Comparison of ENCODE assay signal across 7 cellular contexts in the genomic region with DNA sequence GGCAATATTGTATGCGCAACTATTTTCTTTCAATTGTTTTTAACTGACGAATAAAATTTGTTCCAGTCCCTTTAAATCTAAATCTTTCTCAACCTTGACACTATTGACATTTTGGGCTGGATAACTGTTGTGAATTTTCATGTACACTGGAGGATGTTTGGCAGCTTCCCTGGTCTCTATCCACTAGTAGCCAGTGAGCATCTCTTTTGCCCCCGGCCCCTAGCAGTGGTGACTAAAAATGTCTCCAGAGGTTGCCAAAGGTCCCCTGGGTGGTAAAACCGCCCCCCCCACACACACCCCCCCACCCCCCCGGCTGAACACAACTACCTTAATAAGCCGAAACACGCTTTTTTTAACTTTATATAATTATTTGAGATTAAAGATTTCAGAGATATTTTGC. TPM values are rescaled to one million over a fixed set of nuclear protein-coding genes. Genes with fewer than 3 reads are reported as not detected.
DNase-seq lines count a peak whose midpoint lies in the region; ATAC-seq, FAIRE-seq and TF ChIP-seq lines count a peak whose summit lies in the region.

No MANE protein-coding gene starts in this region.

- intact Hi-C loops in Panc1 (cut with micrococcal nuclease; ENCODE audit: unreplicated experiment) (no loop called here), esophagus muscularis mucosa (cut with DNase I) (no loop called here), gastrocnemius medialis (cut with DNase I; ENCODE audit: low total_unique reads) (loop anchor here (5.0 kb wide), 1 partner anchor 845 kb away; a partner anchor contains a TSS)

- CTCF ChIA-PET in Panc1 (lab: Charles Lee) = no interaction called here

- no peak for DNase-seq in GM19239 (ENCODE audit: insufficient read length, low spot score)
- DNase-seq in Panc1 (ENCODE audit: low read depth, low spot score) = no peak
- no peak for DNase-seq in esophagus muscularis mucosa (ENCODE audit: extremely low spot score)
- no peak for DNase-seq in gastrocnemius medialis
- DNase-seq in NCI-H2107 (lab: John Stamatoyannopoulos, UW) = no peak
- DNase-seq in NCI-H2081 (lab: John Stamatoyannopoulos, UW) = no peak

- FAIRE-seq in GM19239 (lab: Jason Lieb, UNC) = peak; percentile 71

- TF ChIP-seq EP300 in esophagus muscularis mucosa (IDR thresholded peaks at IDR 0.05) = no peak

- TF ChIP-seq CTCF in Panc1 (IDR thresholded peaks at IDR 0.05) (no peak), esophagus muscularis mucosa (IDR thresholded peaks at IDR 0.05) (no peak), gastrocnemius medialis (IDR thresholded peaks at IDR 0.05 in 4 of 5, conservative IDR thresholded peaks at IDR 0.05 in 1 of 5) (no peak)

- H3K27me3 ChIP-seq in Panc1 (ENCODE audit: control insufficient read depth, insufficient read depth, low read length) = no peaks in the 10 kb centered on the region
- H3K27me3 ChIP-seq in esophagus muscularis mucosa = no peaks in the 10 kb centered on the region
- no peaks in the 10 kb centered on the region for H3K27me3 ChIP-seq in gastrocnemius medialis

- ATAC-seq in Panc1 (no peak), gastrocnemius medialis (no peak)
- no peak for ATAC-seq in activated CD4-positive, CD25-positive, alpha-beta regulatory T cell treated with anti-CD3 and anti-CD28 coated beads, Interleukin-2, amount 50 U/mL, for 24 hours

- H3K36me3 ChIP-seq in Panc1 (ENCODE audit: control insufficient read depth, insufficient read depth, low read length) (no peaks in the 10 kb centered on the region), esophagus muscularis mucosa (peaks cover 0 to 2% (median under 1%) of the 10 kb centered on the region in 4 donors), gastrocnemius medialis (no peaks in the 10 kb centered on the region)

- in situ Hi-C loops in Panc1 (cut with HindIII; ENCODE audit: low pct_unique_long_range_greater_than_20kb, low sequenced_read_pairs) = no loop called here
- in situ Hi-C loops in gastrocnemius medialis (cut with MboI; ENCODE audit: low sequenced_read_pairs in 4 of 4) = no loop called here

- 53% methylated on average over 7 of the region's 7 CpGs for WGBS in esophagus muscularis mucosa

- BruUV-seq in Panc1 (replicated peaks; lab: Mats Ljungman, UMichigan) = no TSS peak

- H3K27ac ChIP-seq in Panc1 (ENCODE audit: low read length) = peak overlapping the region; percentile 66; the same call in 1 of the 2 replicates
- peak overlapping the region in 3 of 4 donors; percentile 42 to 70 (median 65) for H3K27ac ChIP-seq in esophagus muscularis mucosa (replicated peaks in 1 of 4)
- H3K27ac ChIP-seq in gastrocnemius medialis = peak overlapping the region in 3 of 4 donors; percentile 76 to 87 (median 84)

- POLR2A ChIA-PET in Panc1 (lab: Charles Lee) = no interaction called here

- H3K9me3 ChIP-seq in Panc1 (ENCODE audit: control insufficient read depth, insufficient read depth, low read depth, low read length) (no peaks in the 10 kb centered on the region), esophagus muscularis mucosa (peaks cover 0 to 6% (median 0%) of the 10 kb centered on the region in 4 donors), gastrocnemius medialis (no peaks in the 10 kb centered on the region)

- H3K4me3 ChIP-seq in Panc1 (ENCODE audit: low read depth in 2 of 2, low read length in 2 of 2) = peak overlapping the region; percentile 60 to 73
- H3K4me3 ChIP-seq in esophagus muscularis mucosa = peak overlapping the region; percentile 65 to 79 (median 72)
- peak overlapping the region in 3 of 4 donors; percentile 69 to 82 (median 72) for H3K4me3 ChIP-seq in gastrocnemius medialis

- H3K4me1 ChIP-seq in Panc1 (ENCODE audit: control insufficient read depth, insufficient read depth, low read length) = no peaks in the 10 kb centered on the region
- peaks cover 3 to 15% (median 12%) of the 10 kb centered on the region in 4 donors for H3K4me1 ChIP-seq in esophagus muscularis mucosa
- no peaks in the 10 kb centered on the region for H3K4me1 ChIP-seq in gastrocnemius medialis

- TF ChIP-seq POLR2A in esophagus muscularis mucosa (IDR thresholded peaks at IDR 0.05; ENCODE audit: low read depth) (no peak), gastrocnemius medialis (IDR thresholded peaks at IDR 0.05) (no peak)

RNA-seq across cellular contexts. Expression of a gene that starts 0.5 kb away (rescaled TPM):
- total RNA-seq in Panc1 (2021; ENCODE audit: unreplicated experiment) = 4.8 TPM
- 0.73 TPM for polyA plus RNA-seq in Panc1 (2012; ENCODE audit: insufficient read length)
- 1 to 10 TPM in 1 of 4 donors, under 1 TPM in 3; 0.33 to 1.3 (median 0.85) TPM for total RNA-seq in esophagus muscularis mucosa
- under 1 TPM in 3 of 4 donors, not detected in 1; 0.11 to 0.41 (median 0.16) TPM for total RNA-seq in gastrocnemius medialis

RNA-seq across cellular contexts. Expression of a gene that starts 0.9 kb away (rescaled TPM):
- total RNA-seq in Panc1 (2021; ENCODE audit: unreplicated experiment) = 8.7 TPM
- polyA plus RNA-seq in Panc1 (2012; ENCODE audit: insufficient read length) = 3.7 TPM
- 10 to 100 TPM in 3 of 4 donors, 1 to 10 TPM in 1; 9.4 to 15.4 (median 10.4) TPM for total RNA-seq in esophagus muscularis mucosa
- total RNA-seq in gastrocnemius medialis = 10 to 100 TPM in 1 of 4 donors, 1 to 10 TPM in 3; 2.8 to 11.0 (median 3.3) TPM
